Comparison of ENCODE assay signal across 13 cellular contexts in the genomic region with DNA sequence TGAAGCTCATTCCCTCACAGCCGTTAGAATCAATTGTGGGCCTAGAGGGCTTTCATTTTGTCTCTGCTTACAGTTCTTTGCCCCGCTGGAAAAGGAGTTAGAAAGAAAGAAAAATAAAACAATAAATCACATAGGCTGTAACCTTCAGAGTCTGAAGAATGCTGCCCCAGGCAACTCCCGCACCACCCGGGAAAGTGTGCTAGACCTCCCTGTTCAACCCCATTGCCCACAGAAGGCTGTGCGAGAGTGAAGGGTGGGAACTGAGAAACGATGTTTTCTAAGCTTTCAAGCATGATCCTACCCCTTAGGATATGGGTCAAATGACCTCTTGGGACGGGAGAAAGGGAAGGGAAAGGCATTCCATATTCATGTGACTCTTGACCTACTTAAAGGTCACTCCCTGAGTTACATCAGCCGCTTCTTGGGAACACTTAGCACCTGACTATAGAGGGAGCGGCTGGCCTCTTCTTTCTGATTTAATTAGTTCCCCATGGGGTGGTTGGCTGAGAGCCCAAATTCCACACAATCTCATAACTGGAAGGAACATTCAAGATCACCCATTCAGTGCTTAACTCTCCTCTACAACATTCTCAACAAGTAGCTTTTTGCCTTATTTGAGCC.
DNase-seq lines count a peak whose midpoint lies in the region; ATAC-seq and TF ChIP-seq lines count a peak whose summit lies in the region.
"Had no signal": no experiment of that assay in that cellular context is flagged by ENCODE, and none has a peak within 500 bp of the region (broad histone marks: within the 10 kb centered on the region; RNA-seq: fewer than 3 reads in every experiment).

No MANE protein-coding gene starts in this region.

- ATAC-seq in upper lobe of left lung (ENCODE audit: low FRiP score in 2 of 2) = peak; percentile 71 to 80
- no peak for ATAC-seq in SK-N-SH treated with all-trans-retinoic acid at 6 μM for 48 hours
- ATAC-seq: right cardiac atrium had no signal

- no peaks in the 10 kb centered on the region for H3K9me3 ChIP-seq in upper lobe of left lung

- H3K27ac ChIP-seq in upper lobe of left lung = peak overlapping the region; percentile 37 to 69 (median 60)
- H3K27ac ChIP-seq: hepatocyte had no signal

- H3K4me3 ChIP-seq in lower leg skin (ENCODE audit: low read depth, poor library complexity, severe bottlenecking) = no peak overlapping the region
- H3K4me3 ChIP-seq in upper lobe of left lung = no peak overlapping the region
- H3K4me3 ChIP-seq: hepatocyte had no signal

- H3K36me3 ChIP-seq in upper lobe of left lung = no peaks in the 10 kb centered on the region

- TF ChIP-seq EP300 in Ishikawa (IDR thresholded peaks at IDR 0.05; ENCODE audit: borderline replicate concordance) (peak; percentile 54; the same call in 1 of the 2 replicates), upper lobe of left lung (IDR thresholded peaks at IDR 0.05) (peak in 3 of 4 donors; percentile 14 to 97 (median 60))

- TF ChIP-seq POLR2A in lower leg skin (IDR thresholded peaks at IDR 0.05) = no peak
- TF ChIP-seq POLR2A in upper lobe of left lung (IDR thresholded peaks at IDR 0.05) = no peak

- WGBS in lower leg skin, 2 donors = 35 to 37% methylated on average over 9 of the region's 9 CpGs
- WGBS in upper lobe of left lung, 2 donors = 60 to 76% methylated on average over 9 of the region's 9 CpGs

- intact Hi-C loops in lower leg skin (cut with DNase I; ENCODE audit: low total_unique reads) = no loop called here
- intact Hi-C loops in posterior cingulate gyrus (cut with DNase I) = no loop called here

- DNase-seq in epidermal melanocyte (ENCODE audit: insufficient read length, low spot score) = peak; percentile 69
- DNase-seq in lower leg skin (ENCODE audit: low spot score in 2 of 2) = peak; percentile 84 to 87
- peak in 1 of 2 donors; percentile 87 for DNase-seq in upper lobe of left lung
- no peak for DNase-seq in COLO829 (ENCODE audit: low spot score)
- no peak for DNase-seq in posterior cingulate gyrus
- DNase-seq: activated CD4-positive, alpha-beta T cell treated with anti-CD3 and anti-CD28 coated beads for 4 hours; Calu3; effector CD8-positive, alpha-beta T cell; OCI-M1; right cardiac atrium had no signal

- TF ChIP-seq RAD21 in Ishikawa (IDR thresholded peaks at IDR 0.05; ENCODE audit: low read depth) = no peak

- no peaks in the 10 kb centered on the region for H3K27me3 ChIP-seq in upper lobe of left lung
- H3K27me3 ChIP-seq: hepatocyte had no signal

- peaks cover 0 to 17% (median 6%) of the 10 kb centered on the region in 4 donors for H3K4me1 ChIP-seq in upper lobe of left lung

- TF ChIP-seq CTCF in lower leg skin (IDR thresholded peaks at IDR 0.05) = no peak
- no peak for TF ChIP-seq CTCF in upper lobe of left lung (IDR thresholded peaks at IDR 0.05)

TF ChIP-seq in Ishikawa, 13 proteins besides CTCF, POLR2A, EP300 and RAD21:
- peak; percentile 71 for TF ChIP-seq TEAD4 (IDR thresholded peaks at IDR 0.05)
- 0 out of 2 replicates have a peak, but pooled peaks have one; percentile 33 for TF ChIP-seq TCF12 (IDR thresholded peaks at IDR 0.05; ENCODE audit: low read depth)
- peak; percentile 79 for TF ChIP-seq NFIC (IDR thresholded peaks at IDR 0.05)
- peak; percentile 24; the same call in 1 of the 2 replicates for TF ChIP-seq CEBPB (IDR thresholded peaks at IDR 0.05)
- TF ChIP-seq ZBTB7A (IDR thresholded peaks at IDR 0.05; ENCODE audit: low read depth) = no peak

TF ChIP-seq in SK-N-SH treated with all-trans-retinoic acid at 6 μM for 48 hours, 23 proteins besides CTCF, POLR2A, EP300 and RAD21:
- TF ChIP-seq CSDC2 (CRISPR knock-in tag; IDR thresholded peaks at IDR 0.05) (no peak), ZNF8 (CRISPR knock-in tag; IDR thresholded peaks at IDR 0.05) (no peak), POU6F1 (CRISPR knock-in tag; IDR thresholded peaks at IDR 0.05; ENCODE audit: borderline replicate concordance, low read depth) (no peak), ZNF70 (CRISPR knock-in tag; IDR thresholded peaks at IDR 0.05) (no peak), GLIS3 (CRISPR knock-in tag; IDR thresholded peaks at IDR 0.05) (no peak), RARB (CRISPR knock-in tag; IDR thresholded peaks at IDR 0.05) (no peak), PATZ1 (CRISPR knock-in tag; IDR thresholded peaks at IDR 0.05; ENCODE audit: borderline replicate concordance) (no peak), CREB5 (CRISPR knock-in tag; IDR thresholded peaks at IDR 0.05; ENCODE audit: low read depth) (no peak), ISL1 (CRISPR knock-in tag; IDR thresholded peaks at IDR 0.05) (no peak), TCF4 (CRISPR knock-in tag; IDR thresholded peaks at IDR 0.05; ENCODE audit: borderline replicate concordance) (no peak), ZFP30 (CRISPR knock-in tag; IDR thresholded peaks at IDR 0.05) (no peak), ESRRG (CRISPR knock-in tag; IDR thresholded peaks at IDR 0.05) (no peak)

Comparison
In these comparisons a context has a peak if more than half of its experiments do, and no peak if none do; other contexts are left out.
1. DNase-seq: peak in epidermal melanocyte (single experiment) and lower leg skin (2 of 2); none in COLO829 (single experiment) and posterior cingulate gyrus (0 of 10).